ENCODE assay signal across 9 cellular contexts in the genomic region with DNA sequence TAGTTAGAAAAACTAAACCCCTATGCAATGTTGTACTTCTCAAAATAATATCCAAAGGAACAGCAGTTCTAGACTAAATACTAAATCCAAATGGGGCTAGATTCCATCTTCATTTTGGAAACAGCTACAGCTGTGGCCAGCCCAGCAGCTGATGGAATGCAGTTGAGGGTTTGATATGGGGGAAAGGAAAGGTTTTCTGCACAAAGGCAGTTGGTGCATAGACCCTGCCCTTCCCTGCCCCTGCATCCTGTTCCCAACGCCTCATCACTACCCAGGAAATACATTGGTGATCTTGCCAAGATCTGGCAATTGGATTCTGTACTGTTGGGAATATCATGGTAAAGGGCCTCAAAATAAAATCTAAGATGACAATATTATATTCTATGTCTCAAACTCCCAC.
"Had no signal": no experiment of that assay in that cellular context is flagged by ENCODE, and none has a peak within 500 bp of the region (broad histone marks: within the 10 kb centered on the region; RNA-seq: fewer than 3 reads in every experiment).

No MANE protein-coding gene starts in this region.

- H3K9me3 ChIP-seq: HAP-1 had no signal

- H2AFZ ChIP-seq: GM23248 had no signal

- H3K27ac ChIP-seq: GM23248, HL-60, KMS-11 had no signal

- DNase-seq: GM23248, GOT3, H7, HFFc6, KBM-7 had no signal

- H3K4me3 ChIP-seq: GM23248, HAP-1 had no signal

- H3K9ac ChIP-seq: GM23248, KMS-11 had no signal

- ATAC-seq: HCT116 had no signal

- H3K36me3 ChIP-seq: HAP-1 had no signal

- H3K4me2 ChIP-seq: KMS-11 had no signal
